In genomic region chr3:136819784-136820640, GRCh38 we compare ENCODE assay signal across 8 cellular contexts. TPM values are rescaled to one million over a fixed set of nuclear protein-coding genes. Genes with fewer than 3 reads are reported as not detected.
DNase-seq lines count a peak whose midpoint lies in the region; ATAC-seq, FAIRE-seq and TF ChIP-seq lines count a peak whose summit lies in the region.

No MANE protein-coding gene starts in this region.

- FAIRE-seq in pancreas (lab: Jason Lieb, UNC) = no peak

- 4 to 8% (median 5%) methylated on average over 21 to 49 of the region's 49 CpGs for WGBS in adrenal gland, 4 donors
- 5 to 6% methylated on average over 49 of the region's 49 CpGs for WGBS in pancreas, 2 donors

- H3K36me3 ChIP-seq in BE2C (0 out of 2 replicates have a peak, but pooled peaks cover 4% of the 10 kb centered on the region), RWPE2 (ENCODE audit: low read depth) (no peaks in the 10 kb centered on the region), adrenal gland (replicated peaks in 1 of 2) (no peaks in the 10 kb centered on the region), pancreas (no peaks in the 10 kb centered on the region)

- H3K27me3 ChIP-seq in BE2C (no peaks in the 10 kb centered on the region), RWPE2 (ENCODE audit: insufficient read depth, poor library complexity, severe bottlenecking) (no peaks in the 10 kb centered on the region), adrenal gland (no peaks in the 10 kb centered on the region), pancreas (no peaks in the 10 kb centered on the region)

- DNase-seq in BE2C = peak; percentile 62
- peak; percentile 80 for DNase-seq in HK-2 (ENCODE audit: unreplicated experiment)
- DNase-seq in RWPE2 (ENCODE audit: low spot score) = peak; percentile 61
- DNase-seq in adrenal gland = peak; percentile 60 to 84 (median 77)
- peak; percentile 58 for DNase-seq in left cardiac atrium
- peak; percentile 42 to 76 (median 56) for DNase-seq in pancreas
- no peak for DNase-seq in hippocampal formation (lab: John Stamatoyannopoulos, UW)

- peak overlapping the region; percentile 37 for H3K27ac ChIP-seq in RWPE2 (ENCODE audit: poor library complexity, severe bottlenecking)
- H3K27ac ChIP-seq in adrenal gland = peak overlapping the region; percentile 88 to 99 (median 91)
- peak overlapping the region in 3 of 4 donors; percentile 61 to 73 (median 70) for H3K27ac ChIP-seq in pancreas

- peak in 1 of 2 donors; percentile 7 for TF ChIP-seq POLR2A in adrenal gland (IDR thresholded peaks at IDR 0.05)

- intact Hi-C loops in adrenal gland (cut with DNase I) (no loop called here), left cardiac atrium (cut with DNase I) (loop anchor here in 1 of 2 donors (5.0 kb wide), 1 partner anchor 192 kb away; no protein-coding TSS in a partner anchor), pancreas (cut with DNase I) (no loop called here)

- peaks cover 4% of the 10 kb centered on the region; the same call in 1 of the 2 replicates for H3K4me1 ChIP-seq in BE2C
- no peaks in the 10 kb centered on the region for H3K4me1 ChIP-seq in RWPE2 (ENCODE audit: insufficient read depth, poor library complexity, severe bottlenecking)
- peaks cover 0 to 22% of the 10 kb centered on the region in 2 donors for H3K4me1 ChIP-seq in adrenal gland (replicated peaks in 1 of 2)
- H3K4me1 ChIP-seq in pancreas = peaks cover 0 to 8% (median 5%) of the 10 kb centered on the region in 3 donors

- H3K4me3 ChIP-seq in BE2C (ENCODE audit: low read depth, low read length) (peak overlapping the region; percentile 77), RWPE2 (ENCODE audit: severe bottlenecking) (peak overlapping the region; percentile 40), adrenal gland (peak overlapping the region in 3 of 4 donors; percentile 46 to 80 (median 57)), pancreas (peak overlapping the region; percentile 47 to 67 (median 64))

- H3K9me3 ChIP-seq in BE2C = no peaks in the 10 kb centered on the region; the same call in 1 of the 2 replicates
- H3K9me3 ChIP-seq in RWPE2 (ENCODE audit: severe bottlenecking) = no peaks in the 10 kb centered on the region
- H3K9me3 ChIP-seq in adrenal gland (replicated peaks in 1 of 3) = no peaks in the 10 kb centered on the region
- no peaks in the 10 kb centered on the region for H3K9me3 ChIP-seq in pancreas

- no peak for TF ChIP-seq CTCF in BE2C (IDR thresholded peaks at IDR 0.05; ENCODE audit: low read depth, low read length)
- TF ChIP-seq CTCF in RWPE2 (IDR thresholded peaks at IDR 0.05; ENCODE audit: poor library complexity, severe bottlenecking) = no peak
- peak in 1 of 6 experiments; percentile 12 for TF ChIP-seq CTCF in adrenal gland (IDR thresholded peaks at IDR 0.05)
- no peak for TF ChIP-seq CTCF in pancreas (IDR thresholded peaks at IDR 0.05)

- peak; percentile 71 for ATAC-seq in RWPE2 (ENCODE audit: low read depth)
- peak; percentile 67 to 77 for ATAC-seq in left cardiac atrium
- ATAC-seq in pancreas = peak; percentile 57 to 80 (median 74)
- ATAC-seq in HG02642 (IDR thresholded peaks at IDR 0.05; ENCODE audit: poor library complexity, unreplicated experiment) = no peak

RNA-seq across cellular contexts. Expression of gene SLC35G2, which starts 1.1 kb away (rescaled TPM):
- polyA plus RNA-seq in BE2C (2012; ENCODE audit: insufficient read depth, insufficient read length, low read depth) = 28.8 TPM
- total RNA-seq in adrenal gland (10 to 100 TPM in 7 of 8 donors, 1 to 10 TPM in 1; 8.4 to 35.9 (median 16.8) TPM), left cardiac atrium (1 to 10 TPM; 4.6 to 8.2 TPM), pancreas (1 to 10 TPM; 1.5 to 7.6 (median 3.2) TPM)
- polyA plus RNA-seq in adrenal gland (10 to 100 TPM in 2 of 3 donors, 1 to 10 TPM in 1; 6.4 to 38.0 (median 16.9) TPM), pancreas (1 to 10 TPM; 2.1 to 8.9 TPM)

RNA-seq across cellular contexts. Expression of gene NCK1, which starts 42.0 kb away (rescaled TPM):
- 41.6 TPM for polyA plus RNA-seq in BE2C (2012; ENCODE audit: insufficient read depth, insufficient read length, low read depth)
- total RNA-seq in adrenal gland (10 to 100 TPM; 21.3 to 59.2 (median 38.3) TPM), left cardiac atrium (10 to 100 TPM; 29.5 to 29.9 TPM), pancreas (10 to 100 TPM in 4 of 6 donors, 1 to 10 TPM in 2; 9.6 to 28.3 (median 11.6) TPM)
- polyA plus RNA-seq in adrenal gland (10 to 100 TPM in 2 of 3 donors, 1 to 10 TPM in 1; 6.0 to 47.0 (median 10.1) TPM), pancreas (10 to 100 TPM in 1 of 2 donors, 1 to 10 TPM in 1; 5.4 to 10.5 TPM)

Comparison
In these comparisons a context has a peak if more than half of its experiments do, and no peak if none do; other contexts are left out.
1. DNase-seq: peak in BE2C (single experiment), HK-2 (single experiment), RWPE2 (single experiment), adrenal gland (7 of 7), left cardiac atrium (single experiment) and pancreas (6 of 6); none in hippocampal formation (0 of 2).
2. H3K27ac ChIP-seq: peak in every context shown above with its lines; median percentile 91 in adrenal gland; 70 in pancreas; 37 in RWPE2.
3. Peak in every context shown above with its lines, with median percentiles within 50 percentile points of each other: H3K4me3 ChIP-seq.